In the genomic region with DNA sequence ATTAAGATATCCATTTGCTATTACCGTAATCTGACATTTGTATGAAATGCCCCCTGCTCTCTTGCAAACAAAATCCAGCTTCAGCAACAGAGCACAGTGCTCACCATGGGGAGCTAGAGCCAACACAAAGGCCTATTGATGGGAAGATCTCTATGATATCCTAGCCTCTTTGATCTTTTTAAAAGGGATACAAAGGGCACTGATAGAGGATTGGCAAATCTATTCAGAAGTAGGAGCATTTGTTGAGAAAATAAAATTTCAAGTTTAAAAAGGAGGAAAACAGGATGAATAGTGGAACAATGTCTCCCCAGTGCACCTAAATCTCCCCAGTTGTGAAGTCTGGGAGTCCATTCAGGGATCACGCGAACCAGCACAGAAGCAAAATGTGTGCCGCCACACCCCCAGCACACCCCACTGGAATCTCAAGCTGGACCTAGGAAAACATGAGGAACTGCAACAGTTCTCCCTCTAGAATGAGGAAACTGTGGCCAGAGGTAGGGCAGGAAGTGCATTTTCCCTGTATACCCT, we compare ENCODE assay signal across 23 cellular contexts. TPM values are rescaled to one million over a fixed set of nuclear protein-coding genes. Genes with fewer than 3 reads are reported as not detected.
A peak's percentile ranks its signal among the peaks of the same experiment; 100 is the strongest.
DNase-seq lines count a peak whose midpoint lies in the region; ATAC-seq and TF ChIP-seq lines count a peak whose summit lies in the region.
"Had no signal": no experiment of that assay in that cellular context is flagged by ENCODE, and none has a peak within 500 bp of the region (broad histone marks: within the 10 kb centered on the region; RNA-seq: fewer than 3 reads in every experiment).

No MANE protein-coding gene starts in this region.

- H3K9me3 Mint-ChIP-seq in endothelial cell (ENCODE audit: unreplicated experiment) (no peaks in the 10 kb centered on the region), neural crest cell (peaks cover 10% of the 10 kb centered on the region)
- H3K9me3 Mint-ChIP-seq: activated CD4-positive, alpha-beta memory T cell treated with anti-CD3 and anti-CD28 coated beads for 36 hours; activated T-cell treated with anti-CD3 and anti-CD28 coated beads, Interleukin-2, amount 50 U/mL, for 72 hours; HFFc6 had no signal

- no peak overlapping the region for H3K4me3 ChIP-seq in upper lobe of left lung
- H3K4me3 ChIP-seq: hepatocyte, ovary, upper lobe of right lung had no signal

- H3K4me3 Mint-ChIP-seq in endothelial cell (ENCODE audit: unreplicated experiment) (no peak overlapping the region), neural crest cell (peak overlapping the region; percentile 45)
- H3K4me3 Mint-ChIP-seq: activated CD4-positive, alpha-beta memory T cell treated with anti-CD3 and anti-CD28 coated beads for 36 hours; activated T-cell treated with anti-CD3 and anti-CD28 coated beads, Interleukin-2, amount 50 U/mL, for 72 hours; HFFc6 had no signal

- no peaks in the 10 kb centered on the region for H3K9me3 ChIP-seq in upper lobe of left lung
- H3K9me3 ChIP-seq: ovary, upper lobe of right lung had no signal

- H3K27me3 ChIP-seq in upper lobe of left lung, result no peaks in the 10 kb centered on the region
- H3K27me3 ChIP-seq: hepatocyte, ovary, upper lobe of right lung had no signal

- H3K36me3 Mint-ChIP-seq in endothelial cell (ENCODE audit: low read depth, unreplicated experiment), result peaks cover 23% of the 10 kb centered on the region
- H3K36me3 Mint-ChIP-seq in neural crest cell (ENCODE audit: low read depth), result peaks cover 29% of the 10 kb centered on the region

- peak overlapping the region; percentile 85 for H3K27ac Mint-ChIP-seq in endothelial cell (ENCODE audit: unreplicated experiment)
- H3K27ac Mint-ChIP-seq in neural crest cell (ENCODE audit: unreplicated experiment), result peak overlapping the region; percentile 95
- H3K27ac Mint-ChIP-seq: activated CD4-positive, alpha-beta memory T cell treated with anti-CD3 and anti-CD28 coated beads for 36 hours; HFFc6 had no signal

- H3K27me3 Mint-ChIP-seq in endothelial cell (ENCODE audit: unreplicated experiment) (peaks cover 4% of the 10 kb centered on the region), neural crest cell (ENCODE audit: low read depth) (peaks cover 10% of the 10 kb centered on the region)
- H3K27me3 Mint-ChIP-seq: activated CD4-positive, alpha-beta memory T cell treated with anti-CD3 and anti-CD28 coated beads for 36 hours had no signal

- TF ChIP-seq EP300 in upper lobe of left lung (IDR thresholded peaks at IDR 0.05), result no peak

- no peak for TF ChIP-seq POLR2A in upper lobe of left lung (IDR thresholded peaks at IDR 0.05)

- 97 to 98% methylated on average over 4 of the region's 4 CpGs for WGBS in upper lobe of left lung, 2 donors

- peaks cover 19% of the 10 kb centered on the region for H3K4me1 Mint-ChIP-seq in endothelial cell (ENCODE audit: unreplicated experiment)
- peaks cover 54% of the 10 kb centered on the region for H3K4me1 Mint-ChIP-seq in neural crest cell

- no peak overlapping the region for H3K27ac ChIP-seq in upper lobe of left lung
- H3K27ac ChIP-seq: hepatocyte, ovary, upper lobe of right lung had no signal

- peaks cover 4 to 10% (median 6%) of the 10 kb centered on the region in 4 donors for H3K4me1 ChIP-seq in upper lobe of left lung

- peak; percentile 8 for DNase-seq in activated effector memory CD4-positive, alpha-beta T cell treated with anti-CD3 and anti-CD28 coated beads, Interleukin-2, amount 50 U/mL, for 16 hours
- DNase-seq in activated effector memory CD4-positive, alpha-beta T cell treated with Interleukin-2 at 50 U/mL for 16 hours, result no peak
- DNase-seq in endothelial cell (ENCODE audit: low spot score) (no peak), neural crest cell (ENCODE audit: low read depth, low spot score) (peak; percentile 23), DMS153 treated with DMSO at 0.1 percent for 48 hours (lab: John Stamatoyannopoulos, UW; ENCODE audit: unreplicated experiment) (no peak), upper lobe of left lung (no peak)
- DNase-seq: ACHN; activated CD4-positive, alpha-beta memory T cell treated with anti-CD3 and anti-CD28 coated beads for 36 hours; activated T-cell treated with anti-CD3 and anti-CD28 coated beads, Interleukin-2, amount 50 U/mL, for 72 hours; HFFc6; kidney; NCI-H1694; NCI-H446 treated with DMSO at 0.1 percent for 48 hours; ovary; upper lobe of right lung had no signal

- TF ChIP-seq CTCF in endothelial cell (IDR thresholded peaks at IDR 0.05; ENCODE audit: unreplicated experiment) (no peak), neural crest cell (conservative IDR thresholded peaks at IDR 0.05) (no peak), upper lobe of left lung (IDR thresholded peaks at IDR 0.05) (no peak)

- ATAC-seq in GM18498 (IDR thresholded peaks at IDR 0.05; ENCODE audit: unreplicated experiment) (no peak), GM18861 (IDR thresholded peaks at IDR 0.05; ENCODE audit: unreplicated experiment) (no peak), upper lobe of left lung (ENCODE audit: low FRiP score in 2 of 2) (no peak)
- ATAC-seq: activated T-cell treated with anti-CD3 and anti-CD28 coated beads, Interleukin-2, amount 50 U/mL, for 72 hours; upper lobe of right lung had no signal

- peaks cover 0 to 59% (median 26%) of the 10 kb centered on the region in 4 donors for H3K36me3 ChIP-seq in upper lobe of left lung
- H3K36me3 ChIP-seq: ovary had no signal

RNA-seq across cellular contexts. Expression of a gene that starts 32.2 kb away (rescaled TPM):
- total RNA-seq in endothelial cell (ENCODE audit: unreplicated experiment) (not detected), neural crest cell (not detected in 2 replicates), upper lobe of left lung (1 to 10 TPM in 1 of 6 donors, under 1 TPM in 2, not detected in 3; 0.46 to 2.3 (median 0.54) TPM)
- total RNA-seq: activated CD4-positive, alpha-beta memory T cell treated with anti-CD3 and anti-CD28 coated beads for 36 hours; activated T-cell treated with anti-CD3 and anti-CD28 coated beads, Interleukin-2, amount 50 U/mL, for 72 hours; bronchial epithelial cell; Daoy; HFFc6; kidney; M059J; mucosa of gallbladder; T-helper 1 cell treated with Interleukin-12 subunit alpha and Interleukin-12 subunit beta and Interleukin-4 antibody, amounts not matched to agents 30 ng/mL and 1 ng/mL, for 36 hours had no signal

RNA-seq across cellular contexts. Expression of a gene that starts 52.0 kb away (rescaled TPM):
- total RNA-seq in endothelial cell (ENCODE audit: unreplicated experiment) (17.2 TPM), neural crest cell (49.7 and 50.9 TPM in 2 replicates), upper lobe of left lung (1 to 10 TPM in 5 of 6 donors, not detected in 1; 3.3 to 7.8 (median 5.4) TPM)

Comparison
In these comparisons a context has a peak if more than half of its experiments do, and no peak if none do; other contexts are left out.
1. DNase-seq: peak in activated effector memory CD4-positive, alpha-beta T cell treated with anti-CD3 and anti-CD28 coated beads, Interleukin-2, amount 50 U/mL, for 16 hours (single experiment) and neural crest cell (single experiment); none in activated effector memory CD4-positive, alpha-beta T cell treated with Interleukin-2 at 50 U/mL for 16 hours (single experiment), endothelial cell (single experiment), DMS153 treated with DMSO at 0.1 percent for 48 hours (single experiment) and upper lobe of left lung (0 of 2).